In the genomic region with DNA sequence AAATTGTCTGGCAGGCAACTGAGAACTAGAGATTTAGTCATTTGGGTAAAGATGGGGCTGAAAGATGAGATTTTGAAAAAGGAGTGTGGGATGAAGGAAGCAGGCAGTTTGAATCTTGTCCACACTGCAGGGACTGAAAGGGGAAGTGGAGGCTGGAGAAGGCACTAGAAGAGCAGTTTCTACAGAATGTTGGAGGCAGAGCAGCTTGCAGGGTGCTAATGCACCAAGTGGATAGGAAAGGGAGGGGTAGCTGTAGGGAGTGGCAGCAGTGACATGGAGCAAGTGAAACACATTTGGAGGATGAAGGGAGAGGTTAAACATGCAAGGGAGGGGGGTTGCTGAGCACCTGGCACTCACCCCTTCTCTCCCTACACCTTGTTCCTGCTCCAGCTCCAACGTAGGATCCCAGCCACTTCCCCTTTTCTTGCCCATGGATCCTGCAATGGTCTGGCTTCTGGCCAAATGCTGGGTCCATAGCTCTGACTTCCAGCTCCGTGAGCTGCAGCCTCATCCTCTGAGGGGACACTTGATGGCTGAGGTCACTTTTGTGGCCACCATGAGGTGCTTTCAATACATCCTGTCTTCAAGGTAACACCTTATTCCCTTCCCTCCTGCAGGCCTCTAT, we compare ENCODE assay signal across 26 cellular contexts. TPM values are rescaled to one million over a fixed set of nuclear protein-coding genes. Genes with fewer than 3 reads are reported as not detected.
DNase-seq lines count a peak whose midpoint lies in the region; ATAC-seq, FAIRE-seq and TF ChIP-seq lines count a peak whose summit lies in the region.
"Had no signal": no experiment of that assay in that cellular context is flagged by ENCODE, and none has a peak within 500 bp of the region (broad histone marks: within the 10 kb centered on the region; RNA-seq: fewer than 3 reads in every experiment).

No MANE protein-coding gene starts in this region.

- BruUV-seq in GM12878 (replicated peaks; lab: Mats Ljungman, UMichigan), result no TSS peak

- ATAC-seq in GM12878, result no peak
- ATAC-seq in GM19351 (IDR thresholded peaks at IDR 0.05; ENCODE audit: unreplicated experiment), result no peak
- ATAC-seq in HG02970 (IDR thresholded peaks at IDR 0.05; ENCODE audit: low FRiP score, unreplicated experiment), result no peak
- ATAC-seq: A549; activated T-cell treated with anti-CD3 and anti-CD28 coated beads, Interleukin-2, amount 50 U/mL, for 72 hours; naive thymus-derived CD4-positive, alpha-beta T cell; stimulated activated naive CD8-positive, alpha-beta T cell treated with anti-CD3 and anti-CD28 coated beads, Interleukin-15, amount 100 ng/mL, for 72 hours had no signal

- DNase-seq in SIG-M5 treated with dmso at 0.1 percent for 504 hours (lab: John Stamatoyannopoulos, UW; ENCODE audit: unreplicated experiment) (peak; percentile 54), SIG-M5 (lab: John Stamatoyannopoulos, UW) (no peak), NOMO-1 treated with dmso at 0.1 percent for 144 hours (lab: John Stamatoyannopoulos, UW; ENCODE audit: unreplicated experiment) (peak; percentile 80), GM12878 (ENCODE audit: low read depth, low spot score) (no peak), colonic mucosa (no peak)
- no peak for DNase-seq in activated effector memory CD4-positive, alpha-beta T cell treated with Interleukin-2 at 50 U/mL for 16 hours
- DNase-seq: activated CD4-positive, alpha-beta T cell treated with anti-CD3 and anti-CD28 coated beads for 4 hours; activated T-cell treated with anti-CD3 and anti-CD28 coated beads, Interleukin-2, amount 50 U/mL, for 72 hours; aorta; caudate nucleus; head of caudate nucleus; left cardiac atrium; MM.1S; naive thymus-derived CD4-positive, alpha-beta T cell; NCI-H1930; NCI-H226; occipital lobe; stimulated activated CD4-positive, alpha-beta T cell treated with anti-CD3 and anti-CD28 coated beads, Interleukin-4, amount 100 ng/mL, for 24 hours; stimulated activated naive CD8-positive, alpha-beta T cell treated with anti-CD3 and anti-CD28 coated beads, Interleukin-15, amount 100 ng/mL, for 72 hours had no signal

- FAIRE-seq in GM12878 (lab: Jason Lieb, UNC), result no peak
- FAIRE-seq: A549, D721Med had no signal

- H3K9ac ChIP-seq in GM12878 (ENCODE audit: control insufficient read depth, insufficient read depth, low read length) (no peak overlapping the region), colonic mucosa (ENCODE audit: low read depth in 2 of 2, low read length in 2 of 2) (no peak overlapping the region)

- no peak for TF ChIP-seq POLR2A in GM12878 (IDR thresholded peaks at IDR 0.05; ENCODE audit: low read depth, low read length)

- TF ChIP-seq CTCF in GM12878 (IDR thresholded peaks at IDR 0.05 in 2 of 3, conservative IDR thresholded peaks at IDR 0.05 in 1 of 3; ENCODE audit: control insufficient read depth in 2 of 3, extremely low read depth in 1 of 3, insufficient read depth in 1 of 3, low read depth in 3 of 3, low read length in 3 of 3) (no peak), colonic mucosa (IDR thresholded peaks at IDR 0.05) (no peak)

- no peaks in the 10 kb centered on the region for H4K20me1 ChIP-seq in GM12878 (ENCODE audit: control insufficient read depth, insufficient read depth)

- H3K4me3 ChIP-seq in GM12878 (no peak overlapping the region), colonic mucosa (no peak overlapping the region)
- H3K4me3 ChIP-seq: A549, HAP-1, tibial nerve had no signal

- RAD21 ChIA-PET in GM12878 (lab: Charles Lee; ENCODE audit: unreplicated experiment), result no interaction called here

- H3K27ac ChIP-seq in GM12878 (ENCODE audit: control insufficient read depth, insufficient read depth), result no peak overlapping the region
- H3K27ac ChIP-seq in colonic mucosa, result no peak overlapping the region
- H3K27ac ChIP-seq: A549, tibial nerve had no signal

- TF ChIP-seq EP300 in GM12878 (IDR thresholded peaks at IDR 0.05; ENCODE audit: borderline replicate concordance in 1 of 2, control insufficient read depth in 1 of 2, low read depth in 2 of 2, low read length in 2 of 2), result no peak

- POLR2A ChIA-PET in GM12878 (lab: Charles Lee), result no interaction called here

- H3K9me3 ChIP-seq in GM12878 (replicated peaks; ENCODE audit: control insufficient read depth, insufficient read depth, low read length) (no peaks in the 10 kb centered on the region), colonic mucosa (no peaks in the 10 kb centered on the region)
- H3K9me3 ChIP-seq: A549, HAP-1, tibial nerve had no signal

- 22% methylated on average over 2 of the region's 2 CpGs for WGBS in GM12878 (ENCODE audit: insufficient coverage, insufficient replicate concordance, low lambda C conversion rate, missing lambda C conversion rate)

- intact Hi-C loops in GM12878 (cut with micrococcal nuclease; ENCODE audit: unreplicated experiment), result no loop called here
- intact Hi-C loops in colonic mucosa (cut with DNase I), result no loop called here

- SMC1A ChIA-PET in GM12878 (lab: Charles Lee; ENCODE audit: uncharacterized antibody, unreplicated experiment), result no interaction called here

- H3K4me1 ChIP-seq in GM12878 (ENCODE audit: control insufficient read depth, insufficient read depth, low read length) (0 out of 2 replicates have a peak, but pooled peaks cover 6% of the 10 kb centered on the region), colonic mucosa (no peaks in the 10 kb centered on the region)

- H3K36me3 ChIP-seq in GM12878 (ENCODE audit: control insufficient read depth in 2 of 2, insufficient read depth in 2 of 2, low read length in 1 of 2) (no peaks in the 10 kb centered on the region), colonic mucosa (no peaks in the 10 kb centered on the region)
- H3K36me3 ChIP-seq: HAP-1, tibial nerve had no signal

- no peak overlapping the region for H3K4me2 ChIP-seq in GM12878 (ENCODE audit: control insufficient read depth, insufficient read depth)
- H3K4me2 ChIP-seq: A549 had no signal

- no peak overlapping the region for H2AFZ ChIP-seq in GM12878 (ENCODE audit: control insufficient read depth, low read depth, low read length)

- no peaks in the 10 kb centered on the region for H3K79me2 ChIP-seq in GM12878 (ENCODE audit: control insufficient read depth, insufficient read depth, low read length)

- in situ Hi-C loops in GM12878 (cut with MboI), result no loop called here

- TF ChIP-seq RAD21 in GM12878 (IDR thresholded peaks at IDR 0.05; ENCODE audit: insufficient read depth, low read depth, low read length), result no peak

- CTCF ChIA-PET in GM12878 (lab: Yijun Ruan, JAX), result no interaction called here

- H3K27me3 ChIP-seq in GM12878 (replicated peaks in 1 of 2; ENCODE audit: control insufficient read depth in 2 of 2, insufficient read depth in 2 of 2, low read length in 1 of 2) (no peaks in the 10 kb centered on the region; a peak in 1 of 4 replicates), colonic mucosa (no peaks in the 10 kb centered on the region)
- H3K27me3 ChIP-seq: tibial nerve had no signal

TF ChIP-seq in GM12878, 131 proteins besides CTCF, POLR2A, EP300 and RAD21:
- peak; percentile 30; the same call in 1 of the 2 replicates for TF ChIP-seq SPI1 (IDR thresholded peaks at IDR 0.05; ENCODE audit: borderline replicate concordance, insufficient read depth, low read depth, low read length)
- TF ChIP-seq, protein P1, sequence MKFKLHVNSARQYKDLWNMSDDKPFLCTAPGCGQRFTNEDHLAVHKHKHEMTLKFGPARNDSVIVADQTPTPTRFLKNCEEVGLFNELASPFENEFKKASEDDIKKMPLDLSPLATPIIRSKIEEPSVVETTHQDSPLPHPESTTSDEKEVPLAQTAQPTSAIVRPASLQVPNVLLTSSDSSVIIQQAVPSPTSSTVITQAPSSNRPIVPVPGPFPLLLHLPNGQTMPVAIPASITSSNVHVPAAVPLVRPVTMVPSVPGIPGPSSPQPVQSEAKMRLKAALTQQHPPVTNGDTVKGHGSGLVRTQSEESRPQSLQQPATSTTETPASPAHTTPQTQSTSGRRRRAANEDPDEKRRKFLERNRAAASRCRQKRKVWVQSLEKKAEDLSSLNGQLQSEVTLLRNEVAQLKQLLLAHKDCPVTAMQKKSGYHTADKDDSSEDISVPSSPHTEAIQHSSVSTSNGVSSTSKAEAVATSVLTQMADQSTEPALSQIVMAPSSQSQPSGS (IDR thresholded peaks at IDR 0.05; ENCODE audit: low read length), result no peak
TF ChIP-seq in GM12878: peak in this region for 1.

RNA-seq across cellular contexts. Expression of gene FGD3, which starts 30.0 kb away (rescaled TPM):
- 34.8 and 36.0 TPM in 2 replicates for total RNA-seq in GM12878 (2013; cell fraction: nucleolus; rRNA removed)
- 12.4 and 13.5 TPM in 2 replicates for total RNA-seq in GM12878 (2014; rRNA removed)
- total RNA-seq in GM12878 (2014; rRNA removed; fragmentation: Illumina TruSeq; extraction: Trizol), result 6.6 and 6.9 TPM in 2 replicates
- 13.2 and 14.4 TPM in 2 replicates for total RNA-seq in GM12878 (2021)
- polyA plus RNA-seq in GM12878 (2011; ENCODE audit: low read depth), result 5.3 TPM
- polyA plus RNA-seq in GM12878 (2011; rRNA removed), result 9.0 and 18.1 TPM in 2 replicates
- 22.6 and 28.7 TPM in 2 replicates for polyA plus RNA-seq in GM12878 (2011; cell fraction: cytosol; rRNA removed)
- polyA plus RNA-seq in GM12878 (2011; cell fraction: nucleus; rRNA removed), result 57.1 and 62.8 TPM in 2 replicates
- polyA plus RNA-seq in GM12878 (2012), result 12.7 and 15.4 TPM in 2 replicates
- 2.9 and 6.3 TPM in 2 replicates for polyA plus RNA-seq in GM12878 (2014; fragmentation: Illumina TruSeq; extraction: Trizol)
- 1 to 10 TPM in 1 of 2 experiments, under 1 TPM in 1; 0.26 to 1.2 TPM for polyA plus RNA-seq in GM12878 (2014; fragmentation: Nextera tagmentation; extraction: Ambion mirVana)
- 13.2 and 14.0 TPM in 2 replicates for polyA plus RNA-seq in GM12878 (2014; rRNA removed)
- 10 to 100 TPM; 12.4 to 12.8 TPM for polyA plus RNA-seq in GM12878 (2016; fragmentation: Nextera tagmentation; extraction: Ambion mirVana)
- polyA minus RNA-seq in GM12878 (2011; rRNA and poly(A)+ RNA removed), result 14.0 and 32.9 TPM in 2 replicates
- polyA minus RNA-seq in GM12878 (2011; cell fraction: cytosol; rRNA and poly(A)+ RNA removed), result 10.2 and 12.8 TPM in 2 replicates
- polyA minus RNA-seq in GM12878 (2011; cell fraction: nucleus; rRNA and poly(A)+ RNA removed), result 15.8 and 24.4 TPM in 2 replicates
- total RNA-seq in colonic mucosa, result 1 to 10 TPM; 1.8 to 2.3 TPM
- polyA plus RNA-seq: BJ had no signal

RNA-seq across cellular contexts. Expression of gene ZNF484, which starts 39.5 kb away (rescaled TPM):
- total RNA-seq in GM12878 (2013; cell fraction: nucleolus; rRNA removed), result 29.5 and 29.9 TPM in 2 replicates
- total RNA-seq in GM12878 (2014; rRNA removed) (5.4 and 6.0 TPM in 2 replicates), GM12878 (2014; rRNA removed; fragmentation: Illumina TruSeq; extraction: Trizol) (7.8 TPM in 2 replicates), GM12878 (2021) (3.5 and 4.1 TPM in 2 replicates), colonic mucosa (1 to 10 TPM; 4.0 to 7.1 TPM)
- 1.4 TPM for polyA plus RNA-seq in GM12878 (2011; ENCODE audit: low read depth)
- polyA plus RNA-seq in GM12878 (2011; rRNA removed) (5.0 and 7.2 TPM in 2 replicates), GM12878 (2014; fragmentation: Illumina TruSeq; extraction: Trizol) (3.7 and 4.3 TPM in 2 replicates), GM12878 (2014; fragmentation: Nextera tagmentation; extraction: Ambion mirVana) (1 to 10 TPM in 1 of 2 experiments, under 1 TPM in 1; 0.95 to 1.4 TPM), GM12878 (2014; rRNA removed) (1.9 and 2.1 TPM in 2 replicates), GM12878 (2016; fragmentation: Nextera tagmentation; extraction: Ambion mirVana) (1 to 10 TPM; 2.8 to 2.9 TPM)
- 1.2 and 1.7 TPM in 2 replicates for polyA plus RNA-seq in GM12878 (2011; cell fraction: cytosol; rRNA removed)
- polyA plus RNA-seq in GM12878 (2011; cell fraction: nucleus; rRNA removed), result 2.4 and 2.8 TPM in 2 replicates
- 1.9 and 2.0 TPM in 2 replicates for polyA plus RNA-seq in GM12878 (2012)
- 9.0 and 11.8 TPM in 2 replicates for polyA minus RNA-seq in GM12878 (2011; rRNA and poly(A)+ RNA removed)
- polyA minus RNA-seq in GM12878 (2011; cell fraction: cytosol; rRNA and poly(A)+ RNA removed), result 4.5 and 4.9 TPM in 2 replicates
- polyA minus RNA-seq in GM12878 (2011; cell fraction: nucleus; rRNA and poly(A)+ RNA removed), result 5.3 and 7.8 TPM in 2 replicates

Comparison
In these comparisons a context has a peak if more than half of its experiments do, and no peak if none do; other contexts are left out.
1. DNase-seq: peak in SIG-M5 treated with dmso at 0.1 percent for 504 hours (single experiment) and NOMO-1 treated with dmso at 0.1 percent for 144 hours (single experiment); none in SIG-M5 (single experiment), GM12878 (single experiment), activated effector memory CD4-positive, alpha-beta T cell treated with Interleukin-2 at 50 U/mL for 16 hours (single experiment) and colonic mucosa (single experiment).